ENCODE assay signal across 8 cellular contexts in genomic region chr16:3879887-3880564, GRCh38. TPM values are rescaled to one million over a fixed set of nuclear protein-coding genes. Genes with fewer than 3 reads are reported as not detected.
DNase-seq lines count a peak whose midpoint lies in the region; ATAC-seq and TF ChIP-seq lines count a peak whose summit lies in the region.

No MANE protein-coding gene starts in this region.

- intact Hi-C loops in left ventricle myocardium superior (cut with micrococcal nuclease) = loop anchor here (10.0 kb wide), 2 partner anchors 105 to 185 kb away; no protein-coding TSS in a partner anchor

- peak; percentile 7 for TF ChIP-seq POLR2A in GM19193 (IDR thresholded peaks at IDR 0.05; ENCODE audit: extremely low read depth, insufficient read depth, insufficient read length)

- H3K27ac Mint-ChIP-seq in activated naive CD8-positive, alpha-beta T cell treated with anti-CD3 and anti-CD28 coated beads, Interleukin-2, amount 50 U/mL, for 24 hours = peak overlapping the region; percentile 69

- H3K27me3 Mint-ChIP-seq in activated naive CD8-positive, alpha-beta T cell treated with anti-CD3 and anti-CD28 coated beads, Interleukin-2, amount 50 U/mL, for 24 hours = no peaks in the 10 kb centered on the region

- DNase-seq in AML-193 (lab: John Stamatoyannopoulos, UW) (peak; percentile 21 to 29), left ventricle myocardium superior (peak; percentile 90), putamen (ENCODE audit: low spot score) (peak; percentile 62), GF-D8 (lab: John Stamatoyannopoulos, UW) (no peak)
- DNase-seq in activated naive CD8-positive, alpha-beta T cell treated with anti-CD3 and anti-CD28 coated beads, Interleukin-2, amount 50 U/mL, for 24 hours = peak; percentile 79

- ATAC-seq in HG03442 (IDR thresholded peaks at IDR 0.05; ENCODE audit: unreplicated experiment) (peak; percentile 48), SK-N-SH treated with all-trans-retinoic acid at 6 μM for 48 hours (peak; percentile 64), left ventricle myocardium superior (peak; percentile 79)
- peak; percentile 55 for ATAC-seq in activated naive CD8-positive, alpha-beta T cell treated with anti-CD3 and anti-CD28 coated beads, Interleukin-2, amount 50 U/mL, for 24 hours

- H3K9me3 Mint-ChIP-seq in activated naive CD8-positive, alpha-beta T cell treated with anti-CD3 and anti-CD28 coated beads, Interleukin-2, amount 50 U/mL, for 24 hours = no peaks in the 10 kb centered on the region

- peak overlapping the region; percentile 92 for H3K4me3 Mint-ChIP-seq in activated naive CD8-positive, alpha-beta T cell treated with anti-CD3 and anti-CD28 coated beads, Interleukin-2, amount 50 U/mL, for 24 hours

- peaks cover 16% of the 10 kb centered on the region for H3K36me3 Mint-ChIP-seq in activated naive CD8-positive, alpha-beta T cell treated with anti-CD3 and anti-CD28 coated beads, Interleukin-2, amount 50 U/mL, for 24 hours (ENCODE audit: low read depth)

- H3K4me1 Mint-ChIP-seq in activated naive CD8-positive, alpha-beta T cell treated with anti-CD3 and anti-CD28 coated beads, Interleukin-2, amount 50 U/mL, for 24 hours = peaks cover 45% of the 10 kb centered on the region

TF ChIP-seq in SK-N-SH treated with all-trans-retinoic acid at 6 μM for 48 hours, 23 proteins besides CTCF, POLR2A, EP300 and RAD21:
- TF ChIP-seq RARB (CRISPR knock-in tag; IDR thresholded peaks at IDR 0.05) (no peak), TOX (CRISPR knock-in tag; IDR thresholded peaks at IDR 0.05; ENCODE audit: borderline replicate concordance) (no peak), ZC3H10 (CRISPR knock-in tag; IDR thresholded peaks at IDR 0.05) (no peak), ZFP3 (CRISPR knock-in tag; IDR thresholded peaks at IDR 0.05) (no peak), ISL1 (CRISPR knock-in tag; IDR thresholded peaks at IDR 0.05) (no peak), ZFP30 (CRISPR knock-in tag; IDR thresholded peaks at IDR 0.05) (no peak), CREB5 (CRISPR knock-in tag; IDR thresholded peaks at IDR 0.05; ENCODE audit: low read depth) (no peak), SNAI2 (CRISPR knock-in tag; IDR thresholded peaks at IDR 0.05) (no peak), OSR1 (CRISPR knock-in tag; IDR thresholded peaks at IDR 0.05) (no peak), ZNF70 (CRISPR knock-in tag; IDR thresholded peaks at IDR 0.05) (no peak), PATZ1 (CRISPR knock-in tag; IDR thresholded peaks at IDR 0.05; ENCODE audit: borderline replicate concordance) (no peak), GLIS3 (CRISPR knock-in tag; IDR thresholded peaks at IDR 0.05) (no peak), POU6F1 (CRISPR knock-in tag; IDR thresholded peaks at IDR 0.05; ENCODE audit: borderline replicate concordance, low read depth) (no peak), CSRNP3 (CRISPR knock-in tag; IDR thresholded peaks at IDR 0.05) (no peak), TCF4 (CRISPR knock-in tag; IDR thresholded peaks at IDR 0.05; ENCODE audit: borderline replicate concordance) (no peak), BACH2 (CRISPR knock-in tag; IDR thresholded peaks at IDR 0.05; ENCODE audit: borderline replicate concordance) (no peak)

RNA-seq across cellular contexts. Expression of gene CREBBP, which starts 0.5 kb away (rescaled TPM):
- total RNA-seq in left ventricle myocardium superior = 40.6 TPM
